Comparison of ENCODE assay signal across 18 cellular contexts in genomic region chr6:153816306-153816845, GRCh38.
A peak's percentile ranks its signal among the peaks of the same experiment; 100 is the strongest.
DNase-seq lines count a peak whose midpoint lies in the region; ATAC-seq and TF ChIP-seq lines count a peak whose summit lies in the region.
"Had no signal": no experiment of that assay in that cellular context is flagged by ENCODE, and none has a peak within 500 bp of the region (broad histone marks: within the 10 kb centered on the region; RNA-seq: fewer than 3 reads in every experiment).

No MANE protein-coding gene starts in this region.

- no peaks in the 10 kb centered on the region for H3K36me3 Mint-ChIP-seq in glutamatergic neuron (ENCODE audit: unreplicated experiment)

- H3K27me3 Mint-ChIP-seq in glutamatergic neuron (ENCODE audit: unreplicated experiment): no peaks in the 10 kb centered on the region

- ATAC-seq in HG03108 (IDR thresholded peaks at IDR 0.05; ENCODE audit: unreplicated experiment) (no peak), GM21529 (IDR thresholded peaks at IDR 0.05; ENCODE audit: unreplicated experiment) (no peak)

- H3K27ac Mint-ChIP-seq in glutamatergic neuron (ENCODE audit: unreplicated experiment): no peak overlapping the region

- H3K9me3 Mint-ChIP-seq in glutamatergic neuron (ENCODE audit: unreplicated experiment): peaks cover 1% of the 10 kb centered on the region

- H3K4me3 Mint-ChIP-seq in glutamatergic neuron (ENCODE audit: unreplicated experiment): no peak overlapping the region

- DNase-seq in NCI-H1105 treated with DMSO at 0.1 percent for 48 hours (lab: John Stamatoyannopoulos, UW) (peak; percentile 46), NCI-H1105 (lab: John Stamatoyannopoulos, UW) (no peak), NCI-H226 (peak; percentile 72), mucosa of gallbladder (ENCODE audit: low spot score) (peak; percentile 69), glutamatergic neuron (no peak), NCI-H748 treated with DMSO at 0.1 percent for 48 hours (lab: John Stamatoyannopoulos, UW) (no peak)
- DNase-seq: AML-193, DND-41, GM23248, NCI-H1436, NCI-H1930, NCI-H2171, NCI-H510A, NCI-H82, OCI-M1, Right ventricle myocardium superior had no signal

- H3K4me1 Mint-ChIP-seq in glutamatergic neuron (ENCODE audit: low read depth, unreplicated experiment): no peaks in the 10 kb centered on the region

- TF ChIP-seq CTCF in glutamatergic neuron (IDR thresholded peaks at IDR 0.05; ENCODE audit: partially characterized antibody, unreplicated experiment): no peak

Comparison
In these comparisons a context has a peak if more than half of its experiments do, and no peak if none do; other contexts are left out.
1. DNase-seq: peak in NCI-H1105 treated with DMSO at 0.1 percent for 48 hours (single experiment), NCI-H226 (single experiment) and mucosa of gallbladder (single experiment); none in NCI-H1105 (single experiment), glutamatergic neuron (single experiment) and NCI-H748 treated with DMSO at 0.1 percent for 48 hours (single experiment).